ENCODE assay signal across 18 cellular contexts in the genomic region with DNA sequence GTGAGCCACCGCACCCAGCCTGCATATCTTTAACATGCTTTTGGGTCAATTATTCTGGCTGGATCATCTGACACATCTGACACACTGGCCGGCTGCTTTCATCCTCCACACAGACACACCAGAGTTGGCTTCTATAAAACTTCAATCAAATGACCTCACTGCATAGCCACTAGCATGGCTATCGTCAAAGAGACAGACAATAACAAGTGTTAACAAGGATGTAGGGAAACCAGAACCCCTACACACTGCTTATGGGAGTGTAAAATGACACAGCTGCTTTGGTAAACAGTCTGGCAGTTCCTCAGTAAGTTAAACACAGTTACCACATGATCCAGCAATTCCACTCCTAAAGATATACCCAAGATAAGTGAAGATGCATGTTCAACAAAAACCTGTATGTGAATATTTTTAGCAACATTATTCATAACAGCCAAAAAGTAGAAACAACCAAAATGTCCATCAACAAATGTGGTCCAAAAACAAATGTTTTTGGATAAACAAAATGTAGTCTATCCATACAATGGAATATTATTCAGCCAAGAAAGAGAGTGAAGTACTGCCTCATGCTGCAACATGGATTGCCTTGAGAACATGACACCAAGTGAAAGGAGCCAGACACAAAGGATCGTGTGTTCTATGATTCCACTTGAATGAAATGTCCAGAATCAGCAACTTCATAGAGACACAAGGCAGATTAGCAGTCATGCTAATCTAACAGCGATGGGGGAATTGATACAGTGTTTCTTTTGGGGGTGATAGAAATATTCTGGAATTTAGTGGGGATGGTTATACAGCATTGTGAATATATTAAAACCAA. TPM values are rescaled to one million over a fixed set of nuclear protein-coding genes. Genes with fewer than 3 reads are reported as not detected.
A peak's percentile ranks its signal among the peaks of the same experiment; 100 is the strongest.
DNase-seq lines count a peak whose midpoint lies in the region; ATAC-seq and TF ChIP-seq lines count a peak whose summit lies in the region.
"Had no signal": no experiment of that assay in that cellular context is flagged by ENCODE, and none has a peak within 500 bp of the region (broad histone marks: within the 10 kb centered on the region; RNA-seq: fewer than 3 reads in every experiment).

No MANE protein-coding gene starts in this region.

- WGBS in esophagus squamous epithelium, 2 donors: 79 to 81% methylated on average over 5 of the region's 5 CpGs

- H3K9me3 ChIP-seq in esophagus squamous epithelium: no peaks in the 10 kb centered on the region
- H3K9me3 ChIP-seq: ascending aorta, suprapubic skin had no signal

- DNase-seq in CD14-positive monocyte (ENCODE audit: low spot score) (no peak), HFFc6 (peak; percentile 10), nephron progenitor cell (no peak), RPMI8226 (no peak), esophagus squamous epithelium (lab: John Stamatoyannopoulos, UW) (no peak)
- no peak for DNase-seq in effector memory CD8-positive, alpha-beta T cell
- DNase-seq in NK-92 treated with Interleukin-12 subunit alpha and Interleukin-12 subunit beta, amount 100 ng/mL, for 24 hours (lab: John Stamatoyannopoulos, UW): no peak
- DNase-seq: activated CD4-positive, alpha-beta T cell treated with anti-CD3 and anti-CD28 coated beads, Interleukin-2, amount 10 ng/mL, durations not matched to agents 24 days and 14 days; activated CD8-positive, alpha-beta memory T cell treated with anti-CD3 and anti-CD28 coated beads, Interleukin-2, amount 50 U/mL, for 4 hours; CD8-positive, alpha-beta T cell; DND-41; effector CD4-positive, alpha-beta T cell; head of caudate nucleus; naive B cell; NCI-H524 had no signal

- H3K27ac Mint-ChIP-seq in CD14-positive monocyte (peak overlapping the region in 4 of 7 donors; percentile 13 to 40 (median 24)), HFFc6 (no peak overlapping the region), nephron progenitor cell (peak overlapping the region; percentile 84)
- peak overlapping the region in 1 of 2 donors; percentile 73 for H3K27ac Mint-ChIP-seq in effector memory CD8-positive, alpha-beta T cell
- H3K27ac Mint-ChIP-seq: activated CD4-positive, alpha-beta T cell treated with anti-CD3 and anti-CD28 coated beads, Interleukin-2, amount 10 ng/mL, durations not matched to agents 24 days and 14 days had no signal

- no peak for TF ChIP-seq POLR2A in esophagus squamous epithelium (IDR thresholded peaks at IDR 0.05)

- H3K4me1 Mint-ChIP-seq in CD14-positive monocyte (peaks cover 12% of the 10 kb centered on the region), HFFc6 (ENCODE audit: low read depth) (peaks cover 8% of the 10 kb centered on the region), nephron progenitor cell (peaks cover 64% of the 10 kb centered on the region)
- H3K4me1 Mint-ChIP-seq in effector memory CD8-positive, alpha-beta T cell (ENCODE audit: low read depth in 2 of 2): peaks cover 18 to 30% of the 10 kb centered on the region in 2 donors

- H3K4me3 ChIP-seq in esophagus squamous epithelium: no peak overlapping the region
- H3K4me3 ChIP-seq: ascending aorta, suprapubic skin had no signal

- H3K9me3 Mint-ChIP-seq in CD14-positive monocyte (no peaks in the 10 kb centered on the region), HFFc6 (no peaks in the 10 kb centered on the region), nephron progenitor cell (peaks cover 13% of the 10 kb centered on the region)
- H3K9me3 Mint-ChIP-seq in effector memory CD8-positive, alpha-beta T cell: no peaks in the 10 kb centered on the region
- H3K9me3 Mint-ChIP-seq: activated CD4-positive, alpha-beta T cell treated with anti-CD3 and anti-CD28 coated beads, Interleukin-2, amount 10 ng/mL, durations not matched to agents 24 days and 14 days; CD8-positive, alpha-beta T cell; naive B cell had no signal

- H3K27me3 ChIP-seq in esophagus squamous epithelium: no peaks in the 10 kb centered on the region
- H3K27me3 ChIP-seq: ascending aorta, suprapubic skin had no signal

- peaks cover 0 to 59% (median 0%) of the 10 kb centered on the region in 3 donors for H3K36me3 ChIP-seq in esophagus squamous epithelium

- intact Hi-C loops in CD14-positive monocyte (cut with micrococcal nuclease): no loop called here
- intact Hi-C loops in esophagus squamous epithelium (cut with DNase I): no loop called here

- TF ChIP-seq CTCF in CD14-positive monocyte (IDR thresholded peaks at IDR 0.05) (no peak), HFFc6 (IDR thresholded peaks at IDR 0.05) (no peak), nephron progenitor cell (IDR thresholded peaks at IDR 0.05) (no peak), esophagus squamous epithelium (IDR thresholded peaks at IDR 0.05) (no peak)

- H3K36me3 Mint-ChIP-seq in CD14-positive monocyte (peaks cover 43 to 54% of the 10 kb centered on the region in 2 donors), HFFc6 (ENCODE audit: low read depth) (peaks cover 27% of the 10 kb centered on the region), nephron progenitor cell (ENCODE audit: low read depth) (peaks cover 67% of the 10 kb centered on the region)
- H3K36me3 Mint-ChIP-seq in effector memory CD8-positive, alpha-beta T cell (ENCODE audit: insufficient read depth): peaks cover 64% of the 10 kb centered on the region

- H3K27me3 Mint-ChIP-seq in CD14-positive monocyte (ENCODE audit: low read depth in 3 of 3) (peaks cover 1 to 6% (median 2%) of the 10 kb centered on the region in 3 donors), HFFc6 (ENCODE audit: insufficient read depth) (no peaks in the 10 kb centered on the region; the same call in 1 of the 2 replicates), nephron progenitor cell (ENCODE audit: low read depth, poor library complexity) (no peaks in the 10 kb centered on the region)
- no peaks in the 10 kb centered on the region for H3K27me3 Mint-ChIP-seq in effector memory CD8-positive, alpha-beta T cell
- H3K27me3 Mint-ChIP-seq: activated CD4-positive, alpha-beta T cell treated with anti-CD3 and anti-CD28 coated beads, Interleukin-2, amount 10 ng/mL, durations not matched to agents 24 days and 14 days; naive B cell had no signal

- H3K4me3 Mint-ChIP-seq in CD14-positive monocyte: no peak overlapping the region
- H3K4me3 Mint-ChIP-seq in HFFc6: no peak overlapping the region
- no peak overlapping the region for H3K4me3 Mint-ChIP-seq in effector memory CD8-positive, alpha-beta T cell
- no peak overlapping the region for H3K4me3 Mint-ChIP-seq in nephron progenitor cell
- H3K4me3 Mint-ChIP-seq: activated CD4-positive, alpha-beta T cell treated with anti-CD3 and anti-CD28 coated beads, Interleukin-2, amount 10 ng/mL, durations not matched to agents 24 days and 14 days; CD8-positive, alpha-beta T cell; naive B cell had no signal

- H3K4me1 ChIP-seq in esophagus squamous epithelium: peaks cover 2 to 27% (median 17%) of the 10 kb centered on the region in 3 donors
- H3K4me1 ChIP-seq: ascending aorta had no signal

- ATAC-seq in effector memory CD8-positive, alpha-beta T cell (replicated peaks): peak; percentile 32
- ATAC-seq in HG03565 (IDR thresholded peaks at IDR 0.05; ENCODE audit: unreplicated experiment): no peak
- ATAC-seq: CD8-positive, alpha-beta T cell had no signal

- H3K27ac ChIP-seq in esophagus squamous epithelium: no peak overlapping the region
- H3K27ac ChIP-seq: suprapubic skin had no signal

RNA-seq across cellular contexts. Expression of gene KDM2B, which starts 10.1 kb away (rescaled TPM):
- 1 to 10 TPM; 9.7 TPM for polyA plus RNA-seq in CD14-positive monocyte
- total RNA-seq in HFFc6 (2021; fragmentation: NEBNext Ultra II Directional; extraction: Animal tissue kit (Norgen Biotek cat#: 25700)): 10 to 100 TPM; 15.4 to 24.0 (median 21.5) TPM
- total RNA-seq in esophagus squamous epithelium: 10 to 100 TPM; 20.7 to 26.3 (median 23.9) TPM

RNA-seq across cellular contexts. Expression of gene ORAI1, which starts 55.7 kb away (rescaled TPM):
- polyA plus RNA-seq in CD14-positive monocyte: 10 to 100 TPM; 54.6 to 77.9 TPM
- 10 to 100 TPM; 18.5 to 25.7 (median 22.0) TPM for total RNA-seq in HFFc6 (2021; fragmentation: NEBNext Ultra II Directional; extraction: Animal tissue kit (Norgen Biotek cat#: 25700))
- total RNA-seq in esophagus squamous epithelium: 1 to 10 TPM; 4.4 to 7.9 (median 7.0) TPM
